ENCODE assay signal across 9 cellular contexts in the genomic region with DNA sequence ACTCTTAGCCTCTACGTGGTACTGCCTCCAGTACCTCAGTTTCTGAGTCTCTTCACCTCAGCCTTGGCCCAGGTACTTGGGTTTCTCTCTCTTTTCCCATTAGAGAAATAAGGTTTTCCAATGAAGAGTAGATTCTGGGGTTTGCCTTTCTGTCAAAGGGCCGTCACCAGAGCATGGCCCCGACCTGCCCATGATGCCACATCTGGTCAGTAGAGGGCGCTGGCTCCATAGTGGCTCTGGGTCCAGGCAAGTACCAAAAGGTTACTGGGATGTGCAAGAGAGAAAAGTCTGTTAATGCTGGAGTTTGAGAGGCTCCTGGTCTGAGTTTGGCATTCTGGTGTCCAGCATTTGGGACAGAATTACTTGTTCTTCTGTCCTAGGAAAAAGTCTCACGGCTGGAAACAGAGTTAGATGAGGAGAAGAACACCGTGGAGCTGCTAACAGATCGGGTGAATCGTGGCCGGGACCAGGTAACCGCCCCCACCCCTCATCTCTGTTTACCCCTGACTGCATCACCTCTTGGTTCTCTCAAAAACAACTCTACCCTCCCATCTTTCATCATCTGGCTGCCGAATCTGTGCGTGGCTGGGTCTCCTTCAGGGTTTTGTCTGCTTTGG. TPM values are rescaled to one million over a fixed set of nuclear protein-coding genes. Genes with fewer than 3 reads are reported as not detected.
DNase-seq lines count a peak whose midpoint lies in the region; ATAC-seq, FAIRE-seq and TF ChIP-seq lines count a peak whose summit lies in the region.
"Had no signal": no experiment of that assay in that cellular context is flagged by ENCODE, and none has a peak within 500 bp of the region (broad histone marks: within the 10 kb centered on the region; RNA-seq: fewer than 3 reads in every experiment).

No MANE protein-coding gene starts in this region.

- peaks cover 5% of the 10 kb centered on the region for H3K27me3 Mint-ChIP-seq in activated T-helper 1 cell treated with anti-CD3 and anti-CD28 coated beads, Interleukin-12 subunit alpha, Interleukin-12 subunit beta, Interleukin-2, Interleukin-4 antibody, amounts not matched to agents 30 ng/mL and 10 ng/mL and 1 ng/mL, durations not matched to agents 14 hours and 24 hours and 36 hours (ENCODE audit: insufficient read depth)
- H3K27me3 Mint-ChIP-seq: activated naive CD4-positive, alpha-beta T cell treated with anti-CD3 and anti-CD28 coated beads, Interleukin-2, amount 50 U/mL, for 24 hours had no signal

- TF ChIP-seq CTCF in D721Med (IDR thresholded peaks at IDR 0.05; ENCODE audit: insufficient read depth, missing control alignments): peak; percentile 98
- peak; percentile 98 for TF ChIP-seq CTCF in osteoblast (IDR thresholded peaks at IDR 0.05; ENCODE audit: extremely low read depth, low read depth, low read length)
- TF ChIP-seq CTCF in tibial nerve (IDR thresholded peaks at IDR 0.05): peak; percentile 72 to 82 (median 76)

- H3K4me1 ChIP-seq in osteoblast (ENCODE audit: insufficient read depth, low read length): peaks cover 38% of the 10 kb centered on the region
- peaks cover 0 to 7% (median 1%) of the 10 kb centered on the region in 4 donors for H3K4me1 ChIP-seq in tibial nerve

- no peak overlapping the region for H3K4me2 ChIP-seq in osteoblast (ENCODE audit: insufficient read depth, low read length)

- TF ChIP-seq EP300 in tibial nerve (IDR thresholded peaks at IDR 0.05): no peak

- no peaks in the 10 kb centered on the region for H3K9me3 ChIP-seq in osteoblast (ENCODE audit: low read depth, low read length)
- no peaks in the 10 kb centered on the region for H3K9me3 ChIP-seq in tibial nerve

- DNase-seq in D721Med (ENCODE audit: insufficient read length, low spot score) (peak; percentile 83), HuH-7 (ENCODE audit: low spot score) (peak; percentile 71), RPMI8226 (peak; percentile 86), fibroblast of the conjunctiva (ENCODE audit: low read depth) (peak; percentile 56), osteoblast (ENCODE audit: insufficient read length, low spot score, missing footprints) (peak; percentile 87), tibial nerve (ENCODE audit: low spot score in 2 of 2) (peak; percentile 78 to 90)
- peak; percentile 67 for DNase-seq in activated T-helper 1 cell treated with anti-CD3 and anti-CD28 coated beads, Interleukin-12 subunit alpha, Interleukin-12 subunit beta, Interleukin-2, Interleukin-4 antibody, amounts not matched to agents 30 ng/mL and 10 ng/mL and 1 ng/mL, durations not matched to agents 14 hours and 24 hours and 36 hours (ENCODE audit: low spot score)

- no peak for TF ChIP-seq POLR2A in tibial nerve (IDR thresholded peaks at IDR 0.05)

- no peaks in the 10 kb centered on the region for H3K9me3 Mint-ChIP-seq in activated T-helper 1 cell treated with anti-CD3 and anti-CD28 coated beads, Interleukin-12 subunit alpha, Interleukin-12 subunit beta, Interleukin-2, Interleukin-4 antibody, amounts not matched to agents 30 ng/mL and 10 ng/mL and 1 ng/mL, durations not matched to agents 14 hours and 24 hours and 36 hours
- H3K9me3 Mint-ChIP-seq: activated naive CD4-positive, alpha-beta T cell treated with anti-CD3 and anti-CD28 coated beads, Interleukin-2, amount 50 U/mL, for 24 hours had no signal

- H3K36me3 Mint-ChIP-seq in activated T-helper 1 cell treated with anti-CD3 and anti-CD28 coated beads, Interleukin-12 subunit alpha, Interleukin-12 subunit beta, Interleukin-2, Interleukin-4 antibody, amounts not matched to agents 30 ng/mL and 10 ng/mL and 1 ng/mL, durations not matched to agents 14 hours and 24 hours and 36 hours (ENCODE audit: low read depth): no peaks in the 10 kb centered on the region
- H3K36me3 Mint-ChIP-seq: activated naive CD4-positive, alpha-beta T cell treated with anti-CD3 and anti-CD28 coated beads, Interleukin-2, amount 50 U/mL, for 24 hours had no signal

- no peaks in the 10 kb centered on the region for H3K27me3 ChIP-seq in osteoblast (ENCODE audit: insufficient read depth, low read length)
- no peaks in the 10 kb centered on the region for H3K27me3 ChIP-seq in tibial nerve

- H3K36me3 ChIP-seq in osteoblast (ENCODE audit: insufficient read depth, low read length) (no peaks in the 10 kb centered on the region), tibial nerve (peaks cover 0 to 20% (median 0%) of the 10 kb centered on the region in 3 donors)

- no peak for ATAC-seq in GM19035 (IDR thresholded peaks at IDR 0.05; ENCODE audit: unreplicated experiment)

- H3K27ac ChIP-seq in osteoblast (ENCODE audit: low read depth, low read length): no peak overlapping the region
- no peak overlapping the region for H3K27ac ChIP-seq in tibial nerve

- no peaks in the 10 kb centered on the region for H3K79me2 ChIP-seq in osteoblast (ENCODE audit: insufficient read depth, low read length)

- H3K4me1 Mint-ChIP-seq in activated T-helper 1 cell treated with anti-CD3 and anti-CD28 coated beads, Interleukin-12 subunit alpha, Interleukin-12 subunit beta, Interleukin-2, Interleukin-4 antibody, amounts not matched to agents 30 ng/mL and 10 ng/mL and 1 ng/mL, durations not matched to agents 14 hours and 24 hours and 36 hours (ENCODE audit: low read depth): no peaks in the 10 kb centered on the region

- 62 to 67% methylated on average over 12 of the region's 12 CpGs for WGBS in tibial nerve, 2 donors

- no peak for FAIRE-seq in D721Med (lab: Jason Lieb, UNC)

- no peak overlapping the region for H3K27ac Mint-ChIP-seq in activated T-helper 1 cell treated with anti-CD3 and anti-CD28 coated beads, Interleukin-12 subunit alpha, Interleukin-12 subunit beta, Interleukin-2, Interleukin-4 antibody, amounts not matched to agents 30 ng/mL and 10 ng/mL and 1 ng/mL, durations not matched to agents 14 hours and 24 hours and 36 hours
- H3K27ac Mint-ChIP-seq: activated naive CD4-positive, alpha-beta T cell treated with anti-CD3 and anti-CD28 coated beads, Interleukin-2, amount 50 U/mL, for 24 hours had no signal

- H3K4me3 ChIP-seq in osteoblast (ENCODE audit: insufficient read depth, low read length) (no peak overlapping the region), tibial nerve (no peak overlapping the region)

- no peaks in the 10 kb centered on the region for H4K20me1 ChIP-seq in osteoblast (ENCODE audit: insufficient read depth, low read length)

- peak overlapping the region; percentile 35 for H2AFZ ChIP-seq in osteoblast (ENCODE audit: low read length)

- no peak overlapping the region for H3K4me3 Mint-ChIP-seq in activated T-helper 1 cell treated with anti-CD3 and anti-CD28 coated beads, Interleukin-12 subunit alpha, Interleukin-12 subunit beta, Interleukin-2, Interleukin-4 antibody, amounts not matched to agents 30 ng/mL and 10 ng/mL and 1 ng/mL, durations not matched to agents 14 hours and 24 hours and 36 hours
- H3K4me3 Mint-ChIP-seq: activated naive CD4-positive, alpha-beta T cell treated with anti-CD3 and anti-CD28 coated beads, Interleukin-2, amount 50 U/mL, for 24 hours had no signal

- intact Hi-C loops in activated T-helper 1 cell treated with anti-CD3 and anti-CD28 coated beads, Interleukin-12 subunit alpha, Interleukin-12 subunit beta, Interleukin-2, Interleukin-4 antibody, amounts not matched to agents 30 ng/mL and 10 ng/mL and 1 ng/mL, durations not matched to agents 14 hours and 24 hours and 36 hours (cut with micrococcal nuclease): loop anchor here (1.0 kb wide), 4 partner anchors 60 to 302 kb away; no protein-coding TSS in a partner anchor

RNA-seq across cellular contexts. Expression of gene TUFT1, which starts 5.3 kb away (rescaled TPM):
- total RNA-seq in activated T-helper 1 cell treated with anti-CD3 and anti-CD28 coated beads, Interleukin-12 subunit alpha, Interleukin-12 subunit beta, Interleukin-2, Interleukin-4 antibody, amounts not matched to agents 30 ng/mL and 10 ng/mL and 1 ng/mL, durations not matched to agents 14 hours and 24 hours and 36 hours: 1.9 and 2.3 TPM in 2 replicates
- total RNA-seq in osteoblast: 12.7 and 16.3 TPM in 2 replicates
- 1 to 10 TPM; 3.3 to 8.1 (median 5.3) TPM for total RNA-seq in tibial nerve

RNA-seq across cellular contexts. Expression of gene CGN, which starts 23.6 kb away (rescaled TPM):
- 0.17 and 0.91 TPM in 2 replicates for total RNA-seq in activated T-helper 1 cell treated with anti-CD3 and anti-CD28 coated beads, Interleukin-12 subunit alpha, Interleukin-12 subunit beta, Interleukin-2, Interleukin-4 antibody, amounts not matched to agents 30 ng/mL and 10 ng/mL and 1 ng/mL, durations not matched to agents 14 hours and 24 hours and 36 hours
- total RNA-seq in osteoblast (not detected in 2 replicates), tibial nerve (1 to 10 TPM in 3 of 4 donors, under 1 TPM in 1; 0.63 to 4.9 (median 2.0) TPM)
